In genomic region chr7:36275735-36276284, GRCh38 we compare ENCODE assay signal across 1 cellular context.
A peak's percentile ranks its signal among the peaks of the same experiment; 100 is the strongest.
TF ChIP-seq lines count a peak whose summit lies in the region.

No MANE protein-coding gene starts in this region.

TF ChIP-seq in A549, 52 proteins besides CTCF, POLR2A, EP300 and RAD21 (continued from another document):
- TF ChIP-seq, protein P1, sequence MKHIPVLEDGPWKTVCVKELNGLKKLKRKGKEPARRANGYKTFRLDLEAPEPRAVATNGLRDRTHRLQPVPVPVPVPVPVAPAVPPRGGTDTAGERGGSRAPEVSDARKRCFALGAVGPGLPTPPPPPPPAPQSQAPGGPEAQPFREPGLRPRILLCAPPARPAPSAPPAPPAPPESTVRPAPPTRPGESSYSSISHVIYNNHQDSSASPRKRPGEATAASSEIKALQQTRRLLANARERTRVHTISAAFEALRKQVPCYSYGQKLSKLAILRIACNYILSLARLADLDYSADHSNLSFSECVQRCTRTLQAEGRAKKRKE (CRISPR knock-in tag; IDR thresholded peaks at IDR 0.05; ENCODE audit: low read depth) = 0 out of 2 replicates have a peak, but pooled peaks have one; percentile 48
- no peak for TF ChIP-seq CHD2 (IDR thresholded peaks at IDR 0.05; ENCODE audit: low read length, partially characterized antibody)
- TF ChIP-seq E2F6 (IDR thresholded peaks at IDR 0.05; ENCODE audit: borderline replicate concordance, low read depth) = no peak
- no peak for TF ChIP-seq MYC (IDR thresholded peaks at IDR 0.05; ENCODE audit: borderline replicate concordance, low read length)
TF ChIP-seq in A549: peak in this region for 1.
